ENCODE assay signal across 16 cellular contexts in genomic region chr17:45345246-45345553, GRCh38. TPM values are rescaled to one million over a fixed set of nuclear protein-coding genes. Genes with fewer than 3 reads are reported as not detected.
DNase-seq lines count a peak whose midpoint lies in the region; ATAC-seq, FAIRE-seq and TF ChIP-seq lines count a peak whose summit lies in the region.
"Had no signal": no experiment of that assay in that cellular context is flagged by ENCODE, and none has a peak within 500 bp of the region (broad histone marks: within the 10 kb centered on the region; RNA-seq: fewer than 3 reads in every experiment).

No MANE protein-coding gene starts in this region.

- H3K27ac Mint-ChIP-seq in neural progenitor cell, result no peak overlapping the region

- no peak for TF ChIP-seq CTCF in Panc1 (IDR thresholded peaks at IDR 0.05)
- TF ChIP-seq CTCF in gastroesophageal sphincter (IDR thresholded peaks at IDR 0.05), result no peak
- TF ChIP-seq CTCF in neural progenitor cell (IDR thresholded peaks at IDR 0.05), result no peak

- DNase-seq in Panc1 (ENCODE audit: low read depth, low spot score) (no peak), sciatic nerve (ENCODE audit: low spot score) (peak; percentile 25), H54 (ENCODE audit: insufficient read length, low spot score) (no peak), neural progenitor cell (ENCODE audit: low spot score) (no peak), G401 (ENCODE audit: low spot score) (no peak)
- DNase-seq: body of pancreas; DMS153; effector CD8-positive, alpha-beta T cell; H7; NCI-H1048 had no signal

- H3K27me3 ChIP-seq in ACC112 (ENCODE audit: insufficient read depth, low read length) (no peaks in the 10 kb centered on the region), Panc1 (ENCODE audit: control insufficient read depth, insufficient read depth, low read length) (no peaks in the 10 kb centered on the region), gastroesophageal sphincter (no peaks in the 10 kb centered on the region), neural progenitor cell (no peaks in the 10 kb centered on the region)
- H3K27me3 ChIP-seq: body of pancreas, gastrocnemius medialis, SJSA1 had no signal

- ATAC-seq in Panc1 (no peak), gastroesophageal sphincter (no peak), sciatic nerve (no peak), GM21825 (IDR thresholded peaks at IDR 0.05; ENCODE audit: unreplicated experiment) (no peak)

- TF ChIP-seq EP300 in gastroesophageal sphincter (IDR thresholded peaks at IDR 0.05), result no peak

- POLR2A ChIA-PET in Panc1 (lab: Charles Lee), result no interaction called here

- H3K9me3 ChIP-seq in Panc1 (ENCODE audit: control insufficient read depth, insufficient read depth, low read depth, low read length) (no peaks in the 10 kb centered on the region), gastroesophageal sphincter (no peaks in the 10 kb centered on the region), neural progenitor cell (ENCODE audit: low read depth) (no peaks in the 10 kb centered on the region)
- H3K9me3 ChIP-seq: body of pancreas, gastrocnemius medialis, psoas muscle, SJSA1 had no signal

- peaks cover 2% of the 10 kb centered on the region for H3K36me3 Mint-ChIP-seq in neural progenitor cell

- H2AFZ ChIP-seq in ACC112 (ENCODE audit: low read length, unreplicated experiment), result peak overlapping the region; percentile 36
- H2AFZ ChIP-seq in neural progenitor cell (replicated peaks), result no peak overlapping the region

- H3K27ac ChIP-seq in ACC112 (ENCODE audit: low read depth, low read length) (peak overlapping the region; percentile 77), Panc1 (ENCODE audit: low read length) (peak overlapping the region; percentile 79), gastroesophageal sphincter (peak overlapping the region in 3 of 4 donors; percentile 57 to 74 (median 66)), neural progenitor cell (no peak overlapping the region)
- H3K27ac ChIP-seq: body of pancreas, psoas muscle had no signal

- intact Hi-C loops in Panc1 (cut with micrococcal nuclease; ENCODE audit: unreplicated experiment), result no loop called here
- intact Hi-C loops in sciatic nerve (cut with DNase I), result no loop called here

- in situ Hi-C loops in Panc1 (cut with HindIII; ENCODE audit: low pct_unique_long_range_greater_than_20kb, low sequenced_read_pairs), result no loop called here
- in situ Hi-C loops in G401 (cut with HindIII; ENCODE audit: low sequenced_read_pairs), result no loop called here

- H3K27me3 Mint-ChIP-seq in neural progenitor cell (ENCODE audit: insufficient read depth, low read depth), result peaks cover 10% of the 10 kb centered on the region

- H3F3A ChIP-seq in neural progenitor cell (ENCODE audit: low read depth), result peaks cover 6% of the 10 kb centered on the region

- TF ChIP-seq POLR2A in gastroesophageal sphincter (IDR thresholded peaks at IDR 0.05), result no peak
- TF ChIP-seq POLR2A in H54 (IDR thresholded peaks at IDR 0.05; ENCODE audit: low read depth, low read length), result no peak

- H3K4me2 ChIP-seq in neural progenitor cell, result no peak overlapping the region

- no peak overlapping the region for H3K4me3 Mint-ChIP-seq in neural progenitor cell

- H3K4me3 ChIP-seq in ACC112 (ENCODE audit: low read depth, low read length) (no peak overlapping the region), Panc1 (ENCODE audit: low read depth in 2 of 2, low read length in 2 of 2) (no peak overlapping the region), gastroesophageal sphincter (no peak overlapping the region), neural progenitor cell (no peak overlapping the region)
- H3K4me3 ChIP-seq: body of pancreas, gastrocnemius medialis, psoas muscle, SJSA1 had no signal

- no peaks in the 10 kb centered on the region for H3K9me3 Mint-ChIP-seq in neural progenitor cell

- no peak overlapping the region for H3K9ac ChIP-seq in neural progenitor cell

- H3K79me2 ChIP-seq in ACC112 (ENCODE audit: control insufficient read depth, insufficient read depth, low read length, unreplicated experiment), result no peaks in the 10 kb centered on the region
- no peaks in the 10 kb centered on the region for H3K79me2 ChIP-seq in neural progenitor cell (ENCODE audit: low read depth)

- CTCF ChIA-PET in Panc1 (lab: Charles Lee), result interaction anchor here (0.6 kb wide), 1 partner anchor 848 kb away, joined by 6 read pairs; the partner anchor contains the start of gene KANSL1

- no peaks in the 10 kb centered on the region for H4K20me1 ChIP-seq in neural progenitor cell (ENCODE audit: low read depth)

- WGBS in gastroesophageal sphincter (ENCODE audit: low coverage in 1 of 2), 2 donors, result 59 to 67% methylated on average over 2 to 3 of the region's 3 CpGs

- H3K4me1 ChIP-seq in ACC112 (ENCODE audit: control insufficient read depth, insufficient read depth, low read length, unreplicated experiment) (peaks cover 40% of the 10 kb centered on the region), Panc1 (ENCODE audit: control insufficient read depth, insufficient read depth, low read length) (peaks cover 23% of the 10 kb centered on the region), gastroesophageal sphincter (peaks cover 0 to 21% (median 0%) of the 10 kb centered on the region in 3 donors), neural progenitor cell (peaks cover 9% of the 10 kb centered on the region)
- H3K4me1 ChIP-seq: gastrocnemius medialis, psoas muscle had no signal

- BruUV-seq in Panc1 (replicated peaks; lab: Mats Ljungman, UMichigan), result no TSS peak

- H3K36me3 ChIP-seq in ACC112 (ENCODE audit: insufficient read depth, low read length), result no peaks in the 10 kb centered on the region
- H3K36me3 ChIP-seq in Panc1 (ENCODE audit: control insufficient read depth, insufficient read depth, low read length), result no peaks in the 10 kb centered on the region
- H3K36me3 ChIP-seq in gastroesophageal sphincter, result no peaks in the 10 kb centered on the region
- H3K36me3 ChIP-seq in neural progenitor cell, result no peaks in the 10 kb centered on the region
- H3K36me3 ChIP-seq: gastrocnemius medialis, SJSA1 had no signal

- FAIRE-seq in H54 (lab: Jason Lieb, UNC), result no peak

- peaks cover 22% of the 10 kb centered on the region for H3K4me1 Mint-ChIP-seq in neural progenitor cell

RNA-seq across cellular contexts. Expression of gene MAP3K14, which starts 28.4 kb away (rescaled TPM):
- total RNA-seq in Panc1 (2021; ENCODE audit: unreplicated experiment) (80.8 TPM), gastroesophageal sphincter (10 to 100 TPM in 3 of 4 donors, 1 to 10 TPM in 1; 8.5 to 17.5 (median 13.5) TPM), sciatic nerve (19.1 TPM), neural progenitor cell (ENCODE audit: low replicate concordance) (0.34 and 2.7 TPM in 2 replicates)
- 60.3 TPM for polyA plus RNA-seq in Panc1 (2012; ENCODE audit: insufficient read length)
- 17.5 and 17.8 TPM in 2 replicates for total RNA-seq in G401 (2014; rRNA removed; shearing (Covaris generic))
